28 cellular contexts compared by ENCODE assay signal in the genomic region with DNA sequence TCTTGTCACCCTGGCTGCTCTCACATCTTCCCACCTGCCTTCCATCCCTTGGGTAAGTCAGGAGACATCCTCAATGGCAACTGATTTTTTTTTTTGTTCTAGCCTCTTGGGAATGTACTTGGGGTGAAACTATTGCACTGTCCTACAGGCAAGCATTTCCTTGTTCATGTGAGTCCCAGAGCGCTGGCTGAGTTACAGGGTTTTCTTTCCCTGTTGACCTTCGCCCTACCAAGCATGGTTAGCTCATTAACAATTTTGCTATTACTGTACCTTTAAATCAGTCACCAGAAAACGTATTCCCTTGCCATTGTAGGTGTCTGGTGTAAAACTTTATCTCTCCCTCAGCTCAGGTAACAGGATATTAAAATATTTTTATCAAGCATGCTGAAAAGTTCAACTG.
"Had no signal": no experiment of that assay in that cellular context is flagged by ENCODE, and none has a peak within 500 bp of the region (broad histone marks: within the 10 kb centered on the region; RNA-seq: fewer than 3 reads in every experiment).

No MANE protein-coding gene starts in this region.

- ATAC-seq: activated T-cell treated with anti-CD3 and anti-CD28 coated beads, Interleukin-2, amount 50 U/mL, for 4 hours; Panc1; Right ventricle myocardium inferior; T-cell had no signal

- H3K4me3 ChIP-seq: SK-N-MC had no signal

- DNase-seq: activated B cell treated with CpG ODN at 0.5 μM for 24 hours; activated CD4-positive, alpha-beta T cell treated with anti-CD3 and anti-CD28 coated beads for 1 hour; activated CD4-positive, alpha-beta T cell treated with anti-CD3 and anti-CD28 coated beads, Interleukin-2, amount 10 ng/mL, durations not matched to agents 24 days and 14 days; activated CD4-positive, alpha-beta T cell treated with anti-CD3 and anti-CD28 coated beads, Interleukin-2, amount 50 U/mL, for 48 hours; activated CD8-positive, alpha-beta memory T cell treated with anti-CD3 and anti-CD28 coated beads for 24 hours; activated gamma-delta T cell; activated naive CD4-positive, alpha-beta T cell treated with anti-CD3 and anti-CD28 coated beads for 36 hours; activated naive CD8-positive, alpha-beta T cell treated with anti-CD3 and anti-CD28 coated beads, Interleukin-2, amount 10 ng/mL, durations not matched to agents 7 days and 5 days; activated T-cell treated with anti-CD3 and anti-CD28 coated beads, Interleukin-2, amount 50 U/mL, for 4 hours; aorta; Kasumi-1; KBM-7; NCI-H1048; NCI-H146; NCI-H1930; NCI-H2107; NCI-H226; NCI-H69; NK-92 treated with Interleukin-12 subunit alpha and Interleukin-12 subunit beta, amount 100 ng/mL, for 24 hours; OCI-M1; RPMI8226; T-cell; T-helper 2 cell; T1000 had no signal

- H3K27ac ChIP-seq: SK-N-MC had no signal

- FAIRE-seq: TTC549 had no signal
